Comparison of ENCODE assay signal across 23 cellular contexts in the genomic region with DNA sequence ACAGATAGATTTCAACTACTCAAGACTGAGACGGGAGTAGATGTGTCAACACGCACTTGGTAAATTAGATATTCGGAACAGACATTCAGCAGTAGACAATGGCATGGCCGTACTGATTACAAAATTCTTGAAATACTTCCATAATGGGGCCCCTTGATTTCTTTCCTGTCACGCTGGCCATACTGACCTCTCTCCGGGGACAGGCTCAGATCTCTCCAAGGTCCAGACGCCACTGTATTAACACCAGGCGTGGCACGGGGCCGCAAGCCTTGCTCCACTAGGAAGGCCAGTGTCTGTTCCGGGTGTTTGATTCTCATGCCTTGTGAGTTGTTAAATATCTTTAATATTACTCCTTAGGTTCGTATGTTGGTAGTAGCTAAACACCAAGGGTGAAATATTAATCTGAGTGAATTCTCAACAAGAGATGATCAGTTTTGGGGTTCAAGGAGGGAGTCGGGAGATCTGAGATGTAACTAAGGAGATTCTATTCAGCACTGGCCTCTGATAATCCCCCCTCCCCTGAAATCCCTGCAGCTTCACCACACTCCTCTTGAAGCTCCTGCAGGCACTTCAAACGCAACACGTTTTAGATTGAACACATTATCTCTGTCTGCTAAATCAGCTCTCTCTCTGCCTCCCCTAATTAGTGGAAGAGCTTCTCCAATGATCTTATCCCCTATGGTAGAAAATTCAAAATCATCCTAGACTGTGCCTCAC. TPM values are rescaled to one million over a fixed set of nuclear protein-coding genes. Genes with fewer than 3 reads are reported as not detected.
"Had no signal": no experiment of that assay in that cellular context is flagged by ENCODE, and none has a peak within 500 bp of the region (broad histone marks: within the 10 kb centered on the region; RNA-seq: fewer than 3 reads in every experiment).

No MANE protein-coding gene starts in this region.

- H3K27me3 ChIP-seq: breast epithelium, hepatocyte had no signal

- H2AFZ ChIP-seq: hepatocyte had no signal

- H3K4me3 ChIP-seq: breast epithelium, hepatocyte, mucosa of descending colon, smooth muscle cell, transverse colon had no signal

- H3K9me3 ChIP-seq: breast epithelium, mucosa of descending colon, transverse colon had no signal

- H3K27ac ChIP-seq: breast epithelium, hepatocyte, transverse colon had no signal

- ATAC-seq: activated CD4-positive, alpha-beta T cell treated with anti-CD3 and anti-CD28 coated beads for 36 hours; activated T-cell treated with anti-CD3 and anti-CD28 coated beads, Interleukin-2, amount 50 U/mL, for 72 hours; mucosa of descending colon; sciatic nerve; stimulated activated naive B cell treated with anti-CD40 and anti-IgM and Interleukin-4, amounts not matched to agents 10 μg/mL and 1 μg/mL and 100 μg/mL, for 72 hours had no signal

- H3K4me2 ChIP-seq: hepatocyte, smooth muscle cell had no signal

- DNase-seq: activated B cell treated with CpG ODN at 0.5 μM for 24 hours; activated CD4-positive, alpha-beta T cell treated with anti-CD3 and anti-CD28 coated beads for 36 hours; activated CD4-positive, alpha-beta T cell treated with anti-CD3 and anti-CD28 coated beads, Interleukin-2, amount 50 U/mL, for 4 hours; activated effector memory CD4-positive, alpha-beta T cell treated with Interleukin-2 at 50 U/mL for 16 hours; activated naive CD4-positive, alpha-beta T cell treated with anti-CD3 and anti-CD28 coated beads for 36 hours; activated naive CD8-positive, alpha-beta T cell treated with anti-CD3 and anti-CD28 coated beads, Interleukin-2, amount 10 ng/mL, durations not matched to agents 7 days and 5 days; activated T-cell treated with anti-CD3 and anti-CD28 coated beads, Interleukin-2, amount 50 U/mL, for 72 hours; amniotic stem cell; cerebellar nuclear complex; immature natural killer cell; mucosa of descending colon; nephron progenitor cell; nucleus accumbens; stimulated activated CD4-positive, alpha-beta T cell treated with anti-CD3 and anti-CD28 coated beads, Interleukin-15, amount 100 ng/mL, for 24 hours; stimulated activated CD8-positive, alpha-beta memory T cell treated with anti-CD3 and anti-CD28 coated beads, Interleukin-4, amount 100 ng/mL, for 48 hours; stimulated activated naive B cell treated with anti-CD40 and anti-IgM and Interleukin-4, amounts not matched to agents 10 μg/mL and 1 μg/mL and 100 μg/mL, for 72 hours; T-helper 1 cell; transverse colon had no signal

- H3K36me3 ChIP-seq: breast epithelium, transverse colon had no signal

RNA-seq across cellular contexts. Expression of gene CAPN14, which starts 14.4 kb away (rescaled TPM):
- polyA plus RNA-seq: immature natural killer cell, liver had no signal
